ENCODE assay signal across 10 cellular contexts in the genomic region with DNA sequence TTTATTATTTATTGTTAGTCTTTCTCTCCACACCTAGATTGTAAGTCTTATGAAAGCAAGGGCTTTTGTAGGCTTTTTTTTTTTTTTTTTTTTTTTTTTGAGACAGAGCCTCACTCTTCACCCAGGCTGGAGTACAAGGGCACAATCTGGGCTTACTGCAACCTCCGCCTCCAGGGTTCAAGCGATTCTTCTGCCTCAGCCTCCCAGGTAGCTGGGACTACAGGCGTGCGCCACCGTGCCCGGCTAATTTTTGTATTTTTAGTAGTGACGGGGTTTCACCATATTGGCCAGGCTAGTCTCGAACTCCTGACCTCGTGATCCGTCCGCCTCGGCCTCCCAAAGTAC. TPM values are rescaled to one million over a fixed set of nuclear protein-coding genes. Genes with fewer than 3 reads are reported as not detected.
DNase-seq lines count a peak whose midpoint lies in the region; ATAC-seq and TF ChIP-seq lines count a peak whose summit lies in the region.
"Not testable (repeated sequence)": the region's sequence is repeated elsewhere in the genome, so short reads cannot be mapped to it uniquely, and the experiment has no call there.
"Had no signal": no experiment of that assay in that cellular context is flagged by ENCODE, and none has a peak within 500 bp of the region (broad histone marks: within the 10 kb centered on the region; RNA-seq: fewer than 3 reads in every experiment).

No MANE protein-coding gene starts in this region.

- POLR2A ChIA-PET in naive thymus-derived CD4-positive, alpha-beta T cell (lab: Charles Lee) = interaction anchor here (0.6 to 1.7 kb wide), 6 partner anchors 20 to 152 kb away, joined by 3 to 9 read pairs (median 3); no protein-coding TSS in a partner anchor

- H3K9me3 Mint-ChIP-seq in activated T-cell treated with anti-CD3 and anti-CD28 coated beads, Interleukin-2, amount 50 U/mL, for 72 hours; chondrocyte (ENCODE audit: low read depth); naive thymus-derived CD4-positive, alpha-beta T cell: not testable (repeated sequence)

- H3K9ac ChIP-seq in GM23248 (peak overlapping the region; percentile 81), skeletal muscle tissue (ENCODE audit: low read depth in 1 of 3, low read length in 3 of 3) (peak overlapping the region in 1 of 3 donors; percentile 93)

- not testable (repeated sequence) for H3K79me2 ChIP-seq in GM23248 (ENCODE audit: insufficient read depth)

- not testable (repeated sequence) for H3K9me2 ChIP-seq in GM23248 (ENCODE audit: insufficient read depth)

- H3K4me2 ChIP-seq in GM23248 (ENCODE audit: unreplicated experiment) = peak overlapping the region; percentile 90

- not testable (repeated sequence) for H3K27ac Mint-ChIP-seq in activated T-cell treated with anti-CD3 and anti-CD28 coated beads, Interleukin-2, amount 50 U/mL, for 72 hours; chondrocyte (ENCODE audit: unreplicated experiment)
- H3K27ac Mint-ChIP-seq in naive thymus-derived CD4-positive, alpha-beta T cell = peak overlapping the region in 4 of 9 donors; percentile 18 to 75 (median 44)

- intact Hi-C loops in naive thymus-derived CD4-positive, alpha-beta T cell (cut with micrococcal nuclease) = loop anchor here (1.0 to 2.0 kb wide), 7 partner anchors 21 to 100 kb away; partner anchors contain the start of genes TATDN2 (in 1 of the 2) and VHL (in 1 of the 2)

- in situ Hi-C loops in GM23248 (cut with MboI) = not testable (repeated sequence)

- H3K4me1 ChIP-seq in GM23248 (ENCODE audit: insufficient read depth); cardiac muscle cell (ENCODE audit: low read depth); naive thymus-derived CD4-positive, alpha-beta T cell (ENCODE audit: control insufficient read depth in 2 of 2, insufficient read depth in 2 of 2, low read length in 2 of 2): not testable (repeated sequence)
- H3K4me1 ChIP-seq in Peyer's patch = peaks cover 0 to 15% (median 0%) of the 10 kb centered on the region in 4 donors
- H3K4me1 ChIP-seq in skeletal muscle tissue (ENCODE audit: control insufficient read depth in 3 of 3, insufficient read depth in 3 of 3, low read length in 3 of 3) = peaks cover 0 to 12% (median 3%) of the 10 kb centered on the region in 3 donors

- not testable (repeated sequence) for H4K20me1 ChIP-seq in GM23248 (ENCODE audit: insufficient read depth)

- H3K4me3 ChIP-seq in GM23248 = peak overlapping the region; percentile 88
- peak overlapping the region; percentile 79 to 95 (median 93) for H3K4me3 ChIP-seq in Peyer's patch
- peak overlapping the region; percentile 52 for H3K4me3 ChIP-seq in cardiac muscle cell
- H3K4me3 ChIP-seq in naive thymus-derived CD4-positive, alpha-beta T cell (ENCODE audit: low read length) = peak overlapping the region; percentile 85
- H3K4me3 ChIP-seq in skeletal muscle tissue (ENCODE audit: low read length in 3 of 3) = peak overlapping the region; percentile 78 to 94 (median 92)

- TF ChIP-seq POLR2A in Peyer's patch (IDR thresholded peaks at IDR 0.05) = not testable (repeated sequence)

- H3K27me3 ChIP-seq in GM23248 (replicated peaks; ENCODE audit: insufficient read depth); Peyer's patch; cardiac muscle cell; naive thymus-derived CD4-positive, alpha-beta T cell (ENCODE audit: control insufficient read depth in 2 of 2, insufficient read depth in 2 of 2, low read length in 2 of 2); skeletal muscle tissue (ENCODE audit: control insufficient read depth in 3 of 3, insufficient read depth in 3 of 3, low read length in 3 of 3): not testable (repeated sequence)

- peak overlapping the region; percentile 98 for H2AFZ ChIP-seq in GM23248

- TF ChIP-seq CTCF in Peyer's patch (IDR thresholded peaks at IDR 0.05); chondrocyte (IDR thresholded peaks at IDR 0.05); cardiac muscle cell (IDR thresholded peaks at IDR 0.05; ENCODE audit: low read depth, low read length): not testable (repeated sequence)

- CTCF ChIA-PET in naive thymus-derived CD4-positive, alpha-beta T cell (lab: Charles Lee) = interaction anchor here (0.6 to 1.3 kb wide), 5 partner anchors 17 to 1192 kb away, joined by 3 to 9 read pairs (median 4); no protein-coding TSS in a partner anchor

- H3K9me3 ChIP-seq in GM23248 (ENCODE audit: low read depth); Peyer's patch; cardiac muscle cell (ENCODE audit: low read depth); naive thymus-derived CD4-positive, alpha-beta T cell (ENCODE audit: control insufficient read depth in 2 of 3, low read length in 3 of 3); skeletal muscle tissue (ENCODE audit: control insufficient read depth in 3 of 3, low read length in 3 of 3): not testable (repeated sequence)

- not testable (repeated sequence) for H3K36me3 Mint-ChIP-seq in activated T-cell treated with anti-CD3 and anti-CD28 coated beads, Interleukin-2, amount 50 U/mL, for 72 hours (ENCODE audit: insufficient read depth in 2 of 2); chondrocyte (ENCODE audit: low read depth)
- H3K36me3 Mint-ChIP-seq in naive thymus-derived CD4-positive, alpha-beta T cell = peaks cover 0 to 12% (median 8%) of the 10 kb centered on the region in 5 donors

- not testable (repeated sequence) for H3K27me3 Mint-ChIP-seq in activated T-cell treated with anti-CD3 and anti-CD28 coated beads, Interleukin-2, amount 50 U/mL, for 72 hours (ENCODE audit: low read depth); chondrocyte (ENCODE audit: low read depth); naive thymus-derived CD4-positive, alpha-beta T cell

- H3K27ac ChIP-seq in GM23248; cardiac muscle cell; naive thymus-derived CD4-positive, alpha-beta T cell (ENCODE audit: low read depth, low read length); skeletal muscle tissue (ENCODE audit: low read depth, low read length): not testable (repeated sequence)
- H3K27ac ChIP-seq in Peyer's patch = peak overlapping the region in 2 of 4 donors; percentile 66 to 94

- H3K36me3 ChIP-seq in GM23248 (ENCODE audit: low read depth); Peyer's patch; cardiac muscle cell; naive thymus-derived CD4-positive, alpha-beta T cell (ENCODE audit: control insufficient read depth in 2 of 3, insufficient read depth in 3 of 3, low read length in 3 of 3); skeletal muscle tissue (ENCODE audit: control insufficient read depth in 3 of 3, insufficient read depth in 3 of 3, low read length in 3 of 3): not testable (repeated sequence)

- ATAC-seq in activated T-cell treated with anti-CD3 and anti-CD28 coated beads, Interleukin-2, amount 50 U/mL, for 72 hours (replicated peaks in 1 of 2); naive thymus-derived CD4-positive, alpha-beta T cell: not testable (repeated sequence)

- H3K4me3 Mint-ChIP-seq in activated T-cell treated with anti-CD3 and anti-CD28 coated beads, Interleukin-2, amount 50 U/mL, for 72 hours = peak overlapping the region; percentile 74 to 78
- peak overlapping the region; percentile 54 for H3K4me3 Mint-ChIP-seq in chondrocyte (ENCODE audit: unreplicated experiment)
- H3K4me3 Mint-ChIP-seq in naive thymus-derived CD4-positive, alpha-beta T cell = peak overlapping the region; percentile 77 to 94 (median 82)

- DNase-seq in GM23248; Peyer's patch; activated T-cell treated with anti-CD3 and anti-CD28 coated beads, Interleukin-2, amount 50 U/mL, for 72 hours; chondrocyte (ENCODE audit: low spot score); cardiac muscle cell (ENCODE audit: low read depth in 1 of 2, low spot score in 1 of 2); naive thymus-derived CD4-positive, alpha-beta T cell: not testable (repeated sequence)

- H3K4me1 Mint-ChIP-seq in activated T-cell treated with anti-CD3 and anti-CD28 coated beads, Interleukin-2, amount 50 U/mL, for 72 hours (ENCODE audit: low read depth) = peaks cover 31% of the 10 kb centered on the region
- not testable (repeated sequence) for H3K4me1 Mint-ChIP-seq in chondrocyte (ENCODE audit: low read depth)
- peaks cover 12 to 37% (median 25%) of the 10 kb centered on the region in 7 donors for H3K4me1 Mint-ChIP-seq in naive thymus-derived CD4-positive, alpha-beta T cell

- H3F3A ChIP-seq in GM23248 (ENCODE audit: insufficient read depth) = peaks cover 15% of the 10 kb centered on the region; the same call in 1 of the 2 replicates

- 56 to 61% methylated on average over 12 of the region's 12 CpGs for WGBS in GM23248 (ENCODE audit: low coverage in 1 of 2, low lambda C conversion rate in 2 of 2, missing lambda C conversion rate in 2 of 2), 2 experiments

RNA-seq across cellular contexts. Expression of gene IRAK2, which starts 0.5 kb away (rescaled TPM):
- 0.89 and 2.1 TPM in 2 replicates for total RNA-seq in GM23248 (2014; rRNA removed; shearing (Covaris generic))
- polyA plus RNA-seq in GM23248 (2016; fragmentation: Nextera tagmentation; extraction: Ambion mirVana) (1.1 TPM in 2 replicates), cardiac muscle cell (1.1 TPM in 2 replicates)
- total RNA-seq in Peyer's patch (10 to 100 TPM in 3 of 4 donors, 1 to 10 TPM in 1; 9.1 to 17.3 (median 11.0) TPM), chondrocyte (0.63 to 1.6 TPM (median 1.6 TPM) in 3 replicates), cardiac muscle cell (1.1 and 2.1 TPM in 2 replicates), skeletal muscle tissue (1.6 TPM)
- 10 to 100 TPM in 1 of 2 donors, 1 to 10 TPM in 1; 9.4 to 11.8 TPM for total RNA-seq in activated T-cell treated with anti-CD3 and anti-CD28 coated beads, Interleukin-2, amount 50 U/mL, for 72 hours
- 1 to 10 TPM; 1.5 to 4.8 (median 2.3) TPM for total RNA-seq in naive thymus-derived CD4-positive, alpha-beta T cell
- polyA plus RNA-seq in naive thymus-derived CD4-positive, alpha-beta T cell = 1 to 10 TPM; 2.3 to 3.8 TPM

RNA-seq across cellular contexts. Expression of gene VHL, which starts 22.6 kb away (rescaled TPM):
- 35.2 and 42.7 TPM in 2 replicates for total RNA-seq in GM23248 (2014; rRNA removed; shearing (Covaris generic))
- polyA plus RNA-seq in GM23248 (2016; fragmentation: Nextera tagmentation; extraction: Ambion mirVana) = 16.2 and 17.7 TPM in 2 replicates
- 10 to 100 TPM; 44.0 to 62.7 (median 52.6) TPM for total RNA-seq in Peyer's patch
- 10 to 100 TPM; 61.1 to 61.7 TPM for total RNA-seq in activated T-cell treated with anti-CD3 and anti-CD28 coated beads, Interleukin-2, amount 50 U/mL, for 72 hours
- total RNA-seq in chondrocyte = 31.4 to 39.1 TPM (median 38.5 TPM) in 3 replicates
- 28.2 and 51.4 TPM in 2 replicates for total RNA-seq in cardiac muscle cell
- 20.9 and 33.2 TPM in 2 replicates for polyA plus RNA-seq in cardiac muscle cell
- 10 to 100 TPM; 56.8 to 77.0 (median 67.0) TPM for total RNA-seq in naive thymus-derived CD4-positive, alpha-beta T cell
- 10 to 100 TPM; 16.7 to 34.6 TPM for polyA plus RNA-seq in naive thymus-derived CD4-positive, alpha-beta T cell
- 35.0 TPM for total RNA-seq in skeletal muscle tissue

RNA-seq across cellular contexts. Expression of gene BRK1, which starts 48.7 kb away (rescaled TPM):
- 116 and 180 TPM in 2 replicates for total RNA-seq in GM23248 (2014; rRNA removed; shearing (Covaris generic))
- 293 and 295 TPM in 2 replicates for polyA plus RNA-seq in GM23248 (2016; fragmentation: Nextera tagmentation; extraction: Ambion mirVana)
- total RNA-seq in Peyer's patch = 100 to 1,000 TPM in 1 of 4 donors, 10 to 100 TPM in 3; 43.7 to 104 (median 60.4) TPM
- total RNA-seq in activated T-cell treated with anti-CD3 and anti-CD28 coated beads, Interleukin-2, amount 50 U/mL, for 72 hours = 10 to 100 TPM; 89.0 to 89.3 TPM
- total RNA-seq in chondrocyte = 113 to 122 TPM (median 117 TPM) in 3 replicates
- total RNA-seq in cardiac muscle cell = 83.0 and 138 TPM in 2 replicates
- 214 and 278 TPM in 2 replicates for polyA plus RNA-seq in cardiac muscle cell
- total RNA-seq in naive thymus-derived CD4-positive, alpha-beta T cell = 100 to 1,000 TPM in 1 of 5 experiments, 10 to 100 TPM in 4; 40.9 to 117 (median 65.8) TPM
- polyA plus RNA-seq in naive thymus-derived CD4-positive, alpha-beta T cell = 100 to 1,000 TPM; 212 to 256 TPM
- total RNA-seq in skeletal muscle tissue = 85.6 TPM

RNA-seq across cellular contexts. Expression of gene FANCD2OS, which starts 56.1 kb away (rescaled TPM):
- total RNA-seq in GM23248 (2014; rRNA removed; shearing (Covaris generic)) = not detected in 2 replicates
- polyA plus RNA-seq in GM23248 (2016; fragmentation: Nextera tagmentation; extraction: Ambion mirVana) (not detected in 2 replicates), cardiac muscle cell (not detected in 2 replicates)
- total RNA-seq in Peyer's patch (not detected), chondrocyte (not detected in 3 replicates), cardiac muscle cell (not detected in 2 replicates), skeletal muscle tissue (not detected)
- total RNA-seq in activated T-cell treated with anti-CD3 and anti-CD28 coated beads, Interleukin-2, amount 50 U/mL, for 72 hours = not detected
- not detected for total RNA-seq in naive thymus-derived CD4-positive, alpha-beta T cell
- polyA plus RNA-seq in naive thymus-derived CD4-positive, alpha-beta T cell = not detected
- total RNA-seq: left cardiac atrium; NCI-H460; T-helper 1 cell treated with Interleukin-12 subunit alpha and Interleukin-12 subunit beta and Interleukin-4 antibody, amounts not matched to agents 30 ng/mL and 1 ng/mL, for 36 hours had no signal
